In genomic region chr20:60283281-60283680, GRCh38 we compare ENCODE assay signal across 21 cellular contexts.
DNase-seq lines count a peak whose midpoint lies in the region; ATAC-seq, FAIRE-seq and TF ChIP-seq lines count a peak whose summit lies in the region.
"Had no signal": no experiment of that assay in that cellular context is flagged by ENCODE, and none has a peak within 500 bp of the region (broad histone marks: within the 10 kb centered on the region; RNA-seq: fewer than 3 reads in every experiment).

No MANE protein-coding gene starts in this region.

- no peak overlapping the region for H2BK15ac ChIP-seq in mesendoderm (replicated peaks; ENCODE audit: low read depth)

- no peak overlapping the region for H3K4ac ChIP-seq in mesendoderm (ENCODE audit: low read depth, low read length)

- H3K4me2 ChIP-seq in PC-3 (ENCODE audit: low read length): no peak overlapping the region
- no peak overlapping the region for H3K4me2 ChIP-seq in mesendoderm (ENCODE audit: low read length)
- H3K4me2 ChIP-seq: PC-9 had no signal

- H3K18ac ChIP-seq in mesendoderm (ENCODE audit: low read length): no peak overlapping the region

- H4K8ac ChIP-seq in mesendoderm (ENCODE audit: low read depth, low read length): no peak overlapping the region

- no peak overlapping the region for H2AFZ ChIP-seq in PC-3 (ENCODE audit: low read length)
- H2AFZ ChIP-seq: PC-9 had no signal

- CTCF ChIA-PET in PC-3 (lab: Charles Lee): no interaction called here

- no peak overlapping the region for H2AK5ac ChIP-seq in mesendoderm (ENCODE audit: low read length)

- H3K4me3 ChIP-seq in PC-3 (ENCODE audit: low read length): no peak overlapping the region
- no peak overlapping the region for H3K4me3 ChIP-seq in mesendoderm (ENCODE audit: low read length)
- H3K4me3 ChIP-seq: GM12878, PC-9, SK-N-MC had no signal

- H3K79me2 ChIP-seq in PC-3 (ENCODE audit: low read length) (no peaks in the 10 kb centered on the region), mesendoderm (ENCODE audit: control insufficient read depth, insufficient read depth, low read length) (no peaks in the 10 kb centered on the region)

- H4K5ac ChIP-seq in mesendoderm (ENCODE audit: low read length): no peak overlapping the region

- FAIRE-seq in HTR-8/SVneo (lab: Jason Lieb, UNC): peak; percentile 31
- FAIRE-seq: G401.6, GM12878, H1 had no signal

- H3K79me1 ChIP-seq in mesendoderm (ENCODE audit: low read length): no peaks in the 10 kb centered on the region

- DNase-seq in NCI-H82 (lab: John Stamatoyannopoulos, UW) (peak; percentile 27), NCI-H82 treated with DMSO at 0.1 percent for 48 hours (lab: John Stamatoyannopoulos, UW; ENCODE audit: unreplicated experiment) (no peak), HTR-8/SVneo (ENCODE audit: insufficient read length, low spot score) (no peak), PC-3 (peak; percentile 24), mesendoderm (peak; percentile 43), ecto neural progenitor cell (ENCODE audit: low spot score) (no peak), SHP77 treated with DMSO at 0.1 percent for 48 hours (lab: John Stamatoyannopoulos, UW) (no peak)
- DNase-seq: AML-193, DMS79, IMR-90, Kasumi-1, NCI-H1436 treated with DMSO at 0.1 percent for 48 hours, NCI-H2029 treated with DMSO at 0.1 percent for 48 hours, NCI-H226, NCI-H524 treated with DMSO at 0.1 percent for 48 hours, PC-9 had no signal

- H3K9me3 ChIP-seq in PC-3 (ENCODE audit: low read length): peaks cover 46% of the 10 kb centered on the region

- POLR2A ChIA-PET in PC-3 (lab: Charles Lee; ENCODE audit: unreplicated experiment): no interaction called here

- H3K9me2 ChIP-seq in PC-3 (replicated peaks; ENCODE audit: low read length): no peaks in the 10 kb centered on the region

- no peak overlapping the region for H2BK5ac ChIP-seq in mesendoderm (ENCODE audit: low read length)

- no peaks in the 10 kb centered on the region for H4K20me1 ChIP-seq in PC-3 (ENCODE audit: low read length)

- H3K23ac ChIP-seq in mesendoderm (ENCODE audit: low read length): no peak overlapping the region

- no peak overlapping the region for H2BK120ac ChIP-seq in mesendoderm (ENCODE audit: low read depth, low read length)

- no peak overlapping the region for H3K56ac ChIP-seq in mesendoderm (ENCODE audit: low read length)

- no peaks in the 10 kb centered on the region for H3K36me3 ChIP-seq in PC-3 (ENCODE audit: low read depth, low read length)
- H3K36me3 ChIP-seq in mesendoderm (ENCODE audit: control insufficient read depth, insufficient read depth, low read length): no peaks in the 10 kb centered on the region

- H3K4me1 ChIP-seq in PC-3 (ENCODE audit: insufficient read depth, low read length) (no peaks in the 10 kb centered on the region), mesendoderm (ENCODE audit: control insufficient read depth, low read depth, low read length) (no peaks in the 10 kb centered on the region)

- TF ChIP-seq CTCF in PC-3 (conservative IDR thresholded peaks at IDR 0.05; ENCODE audit: low read depth, low read length): no peak

- no TSS peak for BruUV-seq in PC-3 (replicated peaks; lab: Mats Ljungman, UMichigan)

- H3K27ac ChIP-seq in PC-3 (ENCODE audit: low read length) (no peak overlapping the region), mesendoderm (ENCODE audit: low read depth, low read length) (no peak overlapping the region)
- H3K27ac ChIP-seq: PC-9, SK-N-MC had no signal

- H3F3A ChIP-seq in PC-3 (ENCODE audit: low read length, unreplicated experiment): no peaks in the 10 kb centered on the region

- H3K27me3 ChIP-seq in PC-3 (ENCODE audit: low read length) (no peaks in the 10 kb centered on the region), mesendoderm (ENCODE audit: insufficient read depth, low read length, poor library complexity) (no peaks in the 10 kb centered on the region)

- ATAC-seq in PC-3: no peak
- ATAC-seq in GM19452 (IDR thresholded peaks at IDR 0.05; ENCODE audit: unreplicated experiment): no peak
- ATAC-seq: GM12878 had no signal

- no peak overlapping the region for H3K9ac ChIP-seq in PC-3 (ENCODE audit: low read length)
- H3K9ac ChIP-seq in mesendoderm (ENCODE audit: low read length): no peak overlapping the region

- intact Hi-C loops in PC-3 (cut with micrococcal nuclease): no loop called here

Comparison
In these comparisons a context has a peak if more than half of its experiments do, and no peak if none do; other contexts are left out.
1. DNase-seq: peak in NCI-H82 (single experiment), PC-3 (single experiment) and mesendoderm (single experiment); none in NCI-H82 treated with DMSO at 0.1 percent for 48 hours (single experiment), HTR-8/SVneo (single experiment), ecto neural progenitor cell (single experiment) and SHP77 treated with DMSO at 0.1 percent for 48 hours (single experiment).